Comparison of ENCODE assay signal across 15 cellular contexts in the genomic region with DNA sequence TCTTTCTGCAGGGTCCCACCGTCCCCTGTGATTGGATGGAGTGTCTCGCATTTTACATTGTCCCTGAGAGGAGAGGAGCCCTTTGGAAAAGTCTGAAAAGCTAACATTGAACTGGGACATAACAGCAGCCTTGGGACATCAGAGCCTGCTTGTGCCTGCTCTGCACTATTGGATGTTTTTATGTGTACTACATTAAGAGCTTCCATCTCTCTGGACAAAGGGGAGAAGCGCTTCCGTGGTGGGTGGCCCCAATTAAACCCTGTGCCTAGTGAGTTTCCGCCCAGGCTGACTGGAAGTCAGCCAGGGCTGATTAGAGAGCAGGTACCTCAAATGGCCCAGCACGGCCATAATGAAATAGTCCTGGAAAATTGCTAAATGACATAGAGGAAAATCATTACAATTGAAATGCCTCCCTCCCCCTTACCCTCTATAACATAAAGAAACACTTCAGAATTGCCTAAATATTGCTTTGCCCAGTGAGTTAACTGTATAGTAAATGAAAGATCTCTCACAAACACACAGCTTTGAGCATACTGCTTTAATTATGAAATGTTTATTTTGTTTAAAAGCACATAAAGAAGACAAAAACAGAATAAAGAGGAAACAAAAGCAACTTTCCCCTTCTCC. TPM values are rescaled to one million over a fixed set of nuclear protein-coding genes. Genes with fewer than 3 reads are reported as not detected.
DNase-seq lines count a peak whose midpoint lies in the region; ATAC-seq and TF ChIP-seq lines count a peak whose summit lies in the region.
"Had no signal": no experiment of that assay in that cellular context is flagged by ENCODE, and none has a peak within 500 bp of the region (broad histone marks: within the 10 kb centered on the region; RNA-seq: fewer than 3 reads in every experiment).

No MANE protein-coding gene starts in this region.

- H3K4me3 ChIP-seq in body of pancreas = no peak overlapping the region
- H3K4me3 ChIP-seq: GM23338, SJCRH30 had no signal

- no peaks in the 10 kb centered on the region for H3K36me3 ChIP-seq in body of pancreas (replicated peaks in 1 of 2; ENCODE audit: insufficient read depth in 1 of 2, low read depth in 2 of 2)
- H3K36me3 ChIP-seq: SJCRH30 had no signal

- H3K27ac ChIP-seq in body of pancreas = no peak overlapping the region
- H3K27ac ChIP-seq: SJCRH30 had no signal

- H3K27me3 ChIP-seq in body of pancreas = no peaks in the 10 kb centered on the region
- H3K27me3 ChIP-seq: SJCRH30 had no signal

- ATAC-seq in body of pancreas = no peak
- ATAC-seq: GM23338 had no signal

- H3K4me1 ChIP-seq in body of pancreas = no peaks in the 10 kb centered on the region
- H3K4me1 ChIP-seq: SJCRH30 had no signal

- no peak for TF ChIP-seq POLR2A in body of pancreas (IDR thresholded peaks at IDR 0.05)
- no peak for TF ChIP-seq POLR2A in erythroblast (IDR thresholded peaks at IDR 0.05; ENCODE audit: low read length)

- WGBS in body of pancreas, 2 donors = 35 to 44% methylated on average over 6 of the region's 6 CpGs

- no peak for TF ChIP-seq CTCF in body of pancreas (IDR thresholded peaks at IDR 0.05)

- DNase-seq in NCI-H345 (lab: John Stamatoyannopoulos, UW) (peak; percentile 71), NCI-H345 treated with DMSO at 0.1 percent for 48 hours (lab: John Stamatoyannopoulos, UW; ENCODE audit: unreplicated experiment) (no peak), NCI-H146 treated with DMSO at 0.1 percent for 48 hours (lab: John Stamatoyannopoulos, UW; ENCODE audit: unreplicated experiment) (peak; percentile 59), NCI-H69 (lab: John Stamatoyannopoulos, UW) (peak; percentile 85), NOMO-1 (lab: John Stamatoyannopoulos, UW; ENCODE audit: unreplicated experiment in 2 of 2) (no peak), body of pancreas (no peak), erythroblast (lab: John Stamatoyannopoulos, UW) (no peak)
- no peak for DNase-seq in NK-92 treated with Interleukin-12 subunit alpha and Interleukin-12 subunit beta, amount 100 ng/mL, for 24 hours (lab: John Stamatoyannopoulos, UW)
- DNase-seq: HFFc6, KBM-7, NCI-H1048, RPMI8226, SJCRH30 had no signal

- intact Hi-C loops in body of pancreas (cut with DNase I) = no loop called here

- no peaks in the 10 kb centered on the region for H3K9me3 ChIP-seq in body of pancreas
- H3K9me3 ChIP-seq: SJCRH30 had no signal

RNA-seq across cellular contexts. Expression of a gene that starts 9.1 kb away (rescaled TPM):
- total RNA-seq in body of pancreas = 1 to 10 TPM in 1 of 2 donors, under 1 TPM in 1; 0.52 to 2.6 TPM
- total RNA-seq: HFFc6, OCI-LY7 had no signal

Comparison
In these comparisons a context has a peak if more than half of its experiments do, and no peak if none do; other contexts are left out.
1. DNase-seq: peak in NCI-H345 (single experiment), NCI-H146 treated with DMSO at 0.1 percent for 48 hours (single experiment) and NCI-H69 (single experiment); none in NCI-H345 treated with DMSO at 0.1 percent for 48 hours (single experiment), NK-92 treated with Interleukin-12 subunit alpha and Interleukin-12 subunit beta, amount 100 ng/mL, for 24 hours (single experiment), NOMO-1 (0 of 2), body of pancreas (0 of 4) and erythroblast (0 of 2).